Comparison of ENCODE assay signal across 8 cellular contexts in genomic region chr2:176092270-176093144, GRCh38. TPM values are rescaled to one million over a fixed set of nuclear protein-coding genes. Genes with fewer than 3 reads are reported as not detected.
DNase-seq lines count a peak whose midpoint lies in the region; ATAC-seq and TF ChIP-seq lines count a peak whose summit lies in the region.

TSS of gene HOXD13 (plus strand) at chr2:176092721. CDS start at chr2:176092891, 170 bp downstream.

- no peaks in the 10 kb centered on the region for H3K9me2 ChIP-seq in OCI-LY7 (ENCODE audit: insufficient read depth, low read length)

- CTCF ChIA-PET in OCI-LY7 (lab: Charles Lee; ENCODE audit: unreplicated experiment), result no interaction called here

- no peak within 1 kb of the TSS for H3K4me2 ChIP-seq in OCI-LY7 (ENCODE audit: low read length)

- no peaks in the 10 kb centered on the region for H4K20me1 ChIP-seq in OCI-LY7 (ENCODE audit: insufficient read depth, low read length)

- no TSS peak for BruUV-seq in OCI-LY7 (replicated peaks; lab: Mats Ljungman, UMichigan)

- H3K27ac ChIP-seq in ectodermal cell (ENCODE audit: insufficient read depth, low read depth, low read length, poor library complexity, severe bottlenecking) (no peak within 1 kb of the TSS), OCI-LY7 (ENCODE audit: low read depth, low read length, poor library complexity, severe bottlenecking) (no peak within 1 kb of the TSS)

- H3K9me3 ChIP-seq in ectodermal cell (ENCODE audit: control insufficient read depth, low read length) (no peaks in the 10 kb centered on the region), OCI-LY7 (ENCODE audit: low read length) (no peaks in the 10 kb centered on the region)

- H3K36me3 ChIP-seq in ectodermal cell (ENCODE audit: control insufficient read depth, insufficient read depth, low read length), result no peaks in the 10 kb centered on the region
- no peaks in the 10 kb centered on the region for H3K36me3 ChIP-seq in OCI-LY7 (ENCODE audit: insufficient read depth, low read length)

- H3K4me1 ChIP-seq in ectodermal cell (ENCODE audit: control insufficient read depth, insufficient read depth, low read length), result peaks cover 5% of the 10 kb centered on the region
- H3K4me1 ChIP-seq in OCI-LY7 (ENCODE audit: insufficient read depth, low read length, poor library complexity, severe bottlenecking), result peaks cover 11% of the 10 kb centered on the region

- no peak for ATAC-seq in GM18870 (IDR thresholded peaks at IDR 0.05; ENCODE audit: unreplicated experiment)

- peak; percentile 85 for TF ChIP-seq POLR2A in NB4 (IDR thresholded peaks at IDR 0.05; ENCODE audit: extremely low read depth, insufficient read length)

- WGBS in ectodermal cell, 2 experiments, result 1% methylated on average over 95 of the region's 95 CpGs

- no peaks in the 10 kb centered on the region for H3K79me2 ChIP-seq in OCI-LY7 (ENCODE audit: insufficient read depth, low read depth, low read length)

- DNase-seq in NCI-H1694 treated with DMSO at 0.1 percent for 48 hours (lab: John Stamatoyannopoulos, UW), result peak; percentile 3
- no peak for DNase-seq in NCI-H1694 (lab: John Stamatoyannopoulos, UW)
- DNase-seq in NB4 (ENCODE audit: low read depth), result peak; percentile 82
- DNase-seq in posterior vena cava (ENCODE audit: low spot score), result peak; percentile 80
- DNase-seq in cerebellar cortex (ENCODE audit: low spot score), result no peak
- no peak for DNase-seq in OCI-LY7 (ENCODE audit: low spot score)

- TF ChIP-seq CTCF in NB4 (IDR thresholded peaks at IDR 0.05; ENCODE audit: low read depth, low read length) (no peak), OCI-LY7 (conservative IDR thresholded peaks at IDR 0.05; ENCODE audit: low read length) (no peak)

- intact Hi-C loops in posterior vena cava (cut with DNase I) (loop anchor here in 1 of 2 donors (10.0 kb wide), 2 partner anchors 728 to 1598 kb away; no protein-coding TSS in a partner anchor), OCI-LY7 (cut with micrococcal nuclease; ENCODE audit: unreplicated experiment) (no loop called here)

- peaks cover 100% of the 10 kb centered on the region for H3K27me3 ChIP-seq in ectodermal cell (ENCODE audit: control insufficient read depth, insufficient read depth, low read length, poor library complexity, severe bottlenecking)

- POLR2A ChIA-PET in OCI-LY7 (lab: Charles Lee), result no interaction called here

- H2AFZ ChIP-seq in OCI-LY7 (ENCODE audit: low read length), result no peak within 1 kb of the TSS

- peak within 1 kb of the TSS; percentile 86 for H3K4me3 ChIP-seq in NB4 (ENCODE audit: low read depth, low read length)
- peak within 1 kb of the TSS; percentile 22 for H3K4me3 ChIP-seq in ectodermal cell (ENCODE audit: insufficient read depth, low read depth, low read length)
- H3K4me3 ChIP-seq in OCI-LY7 (ENCODE audit: low read depth, low read length, poor library complexity, severe bottlenecking), result no peak within 1 kb of the TSS

RNA-seq across cellular contexts. Expression of gene HOXD13, which starts in this region (rescaled TPM):
- not detected for polyA plus RNA-seq in ectodermal cell (2013, experiment 1 of 4)
- polyA plus RNA-seq in ectodermal cell (2013, experiment 2 of 4), result not detected
- polyA plus RNA-seq in ectodermal cell (2013, experiment 3 of 4), result not detected
- not detected for polyA plus RNA-seq in ectodermal cell (2013, experiment 4 of 4)
- not detected for total RNA-seq in posterior vena cava
- total RNA-seq in OCI-LY7 (2014; rRNA removed; shearing (Covaris generic)), result not detected in 2 replicates
- not detected in 2 replicates for total RNA-seq in OCI-LY7 (2022)

Comparison
In these comparisons a context has a peak if more than half of its experiments do, and no peak if none do; other contexts are left out.
1. DNase-seq: peak in NCI-H1694 treated with DMSO at 0.1 percent for 48 hours (single experiment) and NB4 (single experiment); none in NCI-H1694 (single experiment), cerebellar cortex (single experiment) and OCI-LY7 (single experiment).
2. Peak in DNase-seq in posterior vena cava; RNA of the gene not detected or under 1 TPM.